Comparison of ENCODE assay signal across 20 cellular contexts in genomic region chr3:45098315-45098714, GRCh38. TPM values are rescaled to one million over a fixed set of nuclear protein-coding genes. Genes with fewer than 3 reads are reported as not detected.
"Had no signal": no experiment of that assay in that cellular context is flagged by ENCODE, and none has a peak within 500 bp of the region (broad histone marks: within the 10 kb centered on the region; RNA-seq: fewer than 3 reads in every experiment).

No MANE protein-coding gene starts in this region.

- H3K27me3 Mint-ChIP-seq: progenitor cell of endocrine pancreas had no signal

- H3K9me3 Mint-ChIP-seq: activated CD8-positive, alpha-beta T cell treated with anti-CD3 and anti-CD28 coated beads for 36 hours; immature natural killer cell had no signal

- H3K36me3 Mint-ChIP-seq: immature natural killer cell had no signal

- H3K27me3 ChIP-seq: esophagus muscularis mucosa, right atrium auricular region, thyroid gland had no signal

- H3K27ac ChIP-seq: esophagus muscularis mucosa, right atrium auricular region, thyroid gland had no signal

- DNase-seq: activated CD4-positive, alpha-beta T cell treated with anti-CD3 and anti-CD28 coated beads, Interleukin-2, amount 10 ng/mL, durations not matched to agents 24 days and 14 days; activated CD8-positive, alpha-beta T cell treated with anti-CD3 and anti-CD28 coated beads for 36 hours; activated naive CD4-positive, alpha-beta T cell treated with anti-CD3 and anti-CD28 coated beads, Interleukin-2, amount 10 ng/mL, durations not matched to agents 7 days and 5 days; activated T-cell treated with anti-CD3 and anti-CD28 coated beads, Interleukin-2, amount 50 U/mL, for 1 hour; cerebellar nuclear complex; dermis blood vessel endothelial cell; effector memory CD4-positive, alpha-beta T cell; immature natural killer cell; left ventricle myocardium superior; naive B cell; stimulated activated CD4-positive, alpha-beta T cell treated with anti-CD3 and anti-CD28 coated beads, Interleukin-12 subunit alpha, Interleukin-12 subunit beta, amount 100 ng/mL, for 4 hours; stimulated activated CD4-positive, alpha-beta T cell treated with anti-CD3 and anti-CD28 coated beads, Interleukin-1b, Interleukin-23, amount 100 ng/mL, for 48 hours; stimulated activated CD8-positive, alpha-beta memory T cell treated with anti-CD3 and anti-CD28 coated beads, Interleukin-4, amount 100 ng/mL, for 48 hours; stimulated activated naive CD4-positive, alpha-beta T cell; T1000; thyroid gland had no signal

- ATAC-seq: activated CD8-positive, alpha-beta T cell treated with anti-CD3 and anti-CD28 coated beads for 36 hours; left ventricle myocardium superior had no signal

- H3K4me3 ChIP-seq: esophagus muscularis mucosa, right atrium auricular region, thyroid gland had no signal

- H3K4me1 ChIP-seq: esophagus muscularis mucosa, right atrium auricular region, thyroid gland had no signal

- H3K27ac Mint-ChIP-seq: activated CD4-positive, alpha-beta T cell treated with anti-CD3 and anti-CD28 coated beads, Interleukin-2, amount 10 ng/mL, durations not matched to agents 24 days and 14 days; activated CD8-positive, alpha-beta T cell treated with anti-CD3 and anti-CD28 coated beads for 36 hours; activated naive CD4-positive, alpha-beta T cell treated with anti-CD3 and anti-CD28 coated beads, Interleukin-2, amount 10 ng/mL, durations not matched to agents 7 days and 5 days; immature natural killer cell; naive B cell; progenitor cell of endocrine pancreas had no signal

- H3K4me1 Mint-ChIP-seq: naive B cell, neural crest cell had no signal

- H3K9me3 ChIP-seq: esophagus muscularis mucosa, right atrium auricular region, thyroid gland had no signal

- H3K36me3 ChIP-seq: esophagus muscularis mucosa, right atrium auricular region, thyroid gland had no signal

- H3K4me3 Mint-ChIP-seq: activated CD4-positive, alpha-beta T cell treated with anti-CD3 and anti-CD28 coated beads, Interleukin-2, amount 10 ng/mL, durations not matched to agents 24 days and 14 days; activated CD8-positive, alpha-beta T cell treated with anti-CD3 and anti-CD28 coated beads for 36 hours; activated naive CD4-positive, alpha-beta T cell treated with anti-CD3 and anti-CD28 coated beads, Interleukin-2, amount 10 ng/mL, durations not matched to agents 7 days and 5 days; immature natural killer cell; naive B cell; neural crest cell had no signal

RNA-seq across cellular contexts. Expression of gene CDCP1, which starts 47.9 kb away (rescaled TPM):
- total RNA-seq: neural crest cell had no signal
